ENCODE assay signal across 11 cellular contexts in genomic region chrX:11786862-11787261, GRCh38. TPM values are rescaled to one million over a fixed set of nuclear protein-coding genes. Genes with fewer than 3 reads are reported as not detected.
DNase-seq lines count a peak whose midpoint lies in the region; ATAC-seq lines count a peak whose summit lies in the region.
"Had no signal": no experiment of that assay in that cellular context is flagged by ENCODE, and none has a peak within 500 bp of the region (broad histone marks: within the 10 kb centered on the region; RNA-seq: fewer than 3 reads in every experiment).

No MANE protein-coding gene starts in this region.

- intact Hi-C loops in activated naive CD4-positive, alpha-beta T cell treated with anti-CD3 and anti-CD28 coated beads for 36 hours (cut with micrococcal nuclease) = loop anchor here (1.0 kb wide), 1 partner anchor 121 kb away; no protein-coding TSS in a partner anchor

- no peaks in the 10 kb centered on the region for H3K36me3 Mint-ChIP-seq in activated naive CD4-positive, alpha-beta T cell treated with anti-CD3 and anti-CD28 coated beads for 36 hours (ENCODE audit: low read depth)
- no peaks in the 10 kb centered on the region for H3K36me3 Mint-ChIP-seq in activated T-helper 17 cell treated with anti-CD3 and anti-CD28 coated beads, Interleukin-2, amount 50 U/mL, for 72 hours (ENCODE audit: low read depth)
- H3K36me3 Mint-ChIP-seq in stimulated activated effector memory CD8-positive, alpha-beta T cell treated with anti-CD3 and anti-CD28 coated beads, Interleukin-12 subunit alpha, Interleukin-12 subunit beta, amount 100 ng/mL, for 72 hours = no peaks in the 10 kb centered on the region

- H3K4me3 Mint-ChIP-seq in activated naive CD4-positive, alpha-beta T cell treated with anti-CD3 and anti-CD28 coated beads for 36 hours = peak overlapping the region; percentile 24
- H3K4me3 Mint-ChIP-seq in activated T-helper 17 cell treated with anti-CD3 and anti-CD28 coated beads, Interleukin-2, amount 50 U/mL, for 72 hours = peak overlapping the region; percentile 40
- peak overlapping the region; percentile 36 for H3K4me3 Mint-ChIP-seq in stimulated activated effector memory CD8-positive, alpha-beta T cell treated with anti-CD3 and anti-CD28 coated beads, Interleukin-12 subunit alpha, Interleukin-12 subunit beta, amount 100 ng/mL, for 72 hours

- no peaks in the 10 kb centered on the region for H3K27me3 Mint-ChIP-seq in activated naive CD4-positive, alpha-beta T cell treated with anti-CD3 and anti-CD28 coated beads for 36 hours (ENCODE audit: low read depth)
- no peaks in the 10 kb centered on the region for H3K27me3 Mint-ChIP-seq in activated T-helper 17 cell treated with anti-CD3 and anti-CD28 coated beads, Interleukin-2, amount 50 U/mL, for 72 hours

- CTCF ChIA-PET in activated naive CD4-positive, alpha-beta T cell treated with anti-CD3 and anti-CD28 coated beads for 36 hours (lab: Charles Lee) = interaction anchor here (0.5 to 3.2 kb wide), 15 partner anchors 12 to 204 kb away, joined by 3 to 12 read pairs (median 4); no protein-coding TSS in a partner anchor

- no peak for ATAC-seq in activated T-helper 17 cell treated with anti-CD3 and anti-CD28 coated beads, Interleukin-2, amount 50 U/mL, for 72 hours (replicated peaks)
- peak; percentile 42 for ATAC-seq in stimulated activated effector memory CD8-positive, alpha-beta T cell treated with anti-CD3 and anti-CD28 coated beads, Interleukin-12 subunit alpha, Interleukin-12 subunit beta, amount 100 ng/mL, for 72 hours
- ATAC-seq in GM21723 (IDR thresholded peaks at IDR 0.05; ENCODE audit: unreplicated experiment) = no peak

- H3K4me1 Mint-ChIP-seq in activated naive CD4-positive, alpha-beta T cell treated with anti-CD3 and anti-CD28 coated beads for 36 hours (ENCODE audit: low read depth) = peaks cover 32% of the 10 kb centered on the region
- H3K4me1 Mint-ChIP-seq in activated T-helper 17 cell treated with anti-CD3 and anti-CD28 coated beads, Interleukin-2, amount 50 U/mL, for 72 hours = no peaks in the 10 kb centered on the region
- H3K4me1 Mint-ChIP-seq in stimulated activated effector memory CD8-positive, alpha-beta T cell treated with anti-CD3 and anti-CD28 coated beads, Interleukin-12 subunit alpha, Interleukin-12 subunit beta, amount 100 ng/mL, for 72 hours = no peaks in the 10 kb centered on the region

- DNase-seq in activated naive CD4-positive, alpha-beta T cell treated with anti-CD3 and anti-CD28 coated beads for 36 hours = no peak
- DNase-seq in activated naive CD4-positive, alpha-beta T cell treated with Interleukin-2 at 50 U/mL for 16 hours = no peak
- peak; percentile 14 for DNase-seq in foreskin melanocyte
- DNase-seq in stimulated activated effector memory CD8-positive, alpha-beta T cell treated with anti-CD3 and anti-CD28 coated beads, Interleukin-12 subunit alpha, Interleukin-12 subunit beta, amount 100 ng/mL, for 72 hours (ENCODE audit: low spot score in 2 of 2) = no peak
- no peak for DNase-seq in activated effector memory CD4-positive, alpha-beta T cell treated with anti-CD3 and anti-CD28 coated beads, Interleukin-2, amount 50 U/mL, for 16 hours
- DNase-seq in NCI-H1105 treated with DMSO at 0.1 percent for 48 hours (lab: John Stamatoyannopoulos, UW) = no peak
- DNase-seq: GOT3, NCI-H187, NCI-H774 had no signal

- H3K9me3 Mint-ChIP-seq in activated naive CD4-positive, alpha-beta T cell treated with anti-CD3 and anti-CD28 coated beads for 36 hours = no peaks in the 10 kb centered on the region
- no peaks in the 10 kb centered on the region for H3K9me3 Mint-ChIP-seq in activated T-helper 17 cell treated with anti-CD3 and anti-CD28 coated beads, Interleukin-2, amount 50 U/mL, for 72 hours
- H3K9me3 Mint-ChIP-seq in stimulated activated effector memory CD8-positive, alpha-beta T cell treated with anti-CD3 and anti-CD28 coated beads, Interleukin-12 subunit alpha, Interleukin-12 subunit beta, amount 100 ng/mL, for 72 hours = no peaks in the 10 kb centered on the region

- no peak overlapping the region for H3K27ac Mint-ChIP-seq in activated naive CD4-positive, alpha-beta T cell treated with anti-CD3 and anti-CD28 coated beads for 36 hours
- no peak overlapping the region for H3K27ac Mint-ChIP-seq in activated T-helper 17 cell treated with anti-CD3 and anti-CD28 coated beads, Interleukin-2, amount 50 U/mL, for 72 hours
- no peak overlapping the region for H3K27ac Mint-ChIP-seq in stimulated activated effector memory CD8-positive, alpha-beta T cell treated with anti-CD3 and anti-CD28 coated beads, Interleukin-12 subunit alpha, Interleukin-12 subunit beta, amount 100 ng/mL, for 72 hours

RNA-seq across cellular contexts. Expression of gene MSL3, which starts 28.8 kb away (rescaled TPM):
- total RNA-seq in activated naive CD4-positive, alpha-beta T cell treated with anti-CD3 and anti-CD28 coated beads for 36 hours = 10 to 100 TPM; 69.1 to 72.4 TPM
- 10 to 100 TPM; 36.4 to 45.0 TPM for total RNA-seq in activated T-helper 17 cell treated with anti-CD3 and anti-CD28 coated beads, Interleukin-2, amount 50 U/mL, for 72 hours
